8 cellular contexts compared by ENCODE assay signal in genomic region chr18:48696-49095, GRCh38. TPM values are rescaled to one million over a fixed set of nuclear protein-coding genes. Genes with fewer than 3 reads are reported as not detected.
"Had no signal": no experiment of that assay in that cellular context is flagged by ENCODE, and none has a peak within 500 bp of the region (broad histone marks: within the 10 kb centered on the region; RNA-seq: fewer than 3 reads in every experiment).

No MANE protein-coding gene starts in this region.

RNA-seq across cellular contexts. Expression of gene TUBB8B, which starts 0.7 kb away (rescaled TPM):
- total RNA-seq: stomach, suprapubic skin, temporal lobe, thoracic aorta, tibial nerve, transverse colon, ureter, urinary bladder had no signal
